Comparison of ENCODE assay signal across 1 cellular context in genomic region chr15:85584791-85585360, GRCh38.
TF ChIP-seq lines count a peak whose summit lies in the region.

No MANE protein-coding gene starts in this region.

TF ChIP-seq in HepG2, 621 proteins besides CTCF, POLR2A, EP300 and RAD21 (continued from another document):
- no peak for TF ChIP-seq DBP (CRISPR knock-in tag; IDR thresholded peaks at IDR 0.05; ENCODE audit: not compliant biosample characterization)
- TF ChIP-seq ZFP36 (IDR thresholded peaks at IDR 0.05; ENCODE audit: borderline replicate concordance, low read depth, low read length, partially characterized antibody) = no peak
- TF ChIP-seq GPBP1L1 (CRISPR knock-in tag; IDR thresholded peaks at IDR 0.05) = no peak
- TF ChIP-seq ZNF543 (CRISPR knock-in tag; IDR thresholded peaks at IDR 0.05) = no peak
- no peak for TF ChIP-seq TFDP2 (CRISPR knock-in tag; IDR thresholded peaks at IDR 0.05)
